Comparison of ENCODE assay signal across 16 cellular contexts in genomic region chr18:22684268-22684667, GRCh38.
"Had no signal": no experiment of that assay in that cellular context is flagged by ENCODE, and none has a peak within 500 bp of the region (broad histone marks: within the 10 kb centered on the region; RNA-seq: fewer than 3 reads in every experiment).

No MANE protein-coding gene starts in this region.

- H3K9ac ChIP-seq: neural progenitor cell had no signal

- H3K4me3 ChIP-seq: breast epithelium, dorsolateral prefrontal cortex, neural progenitor cell, right atrium auricular region, upper lobe of right lung had no signal

- DNase-seq: activated CD4-positive, alpha-beta T cell treated with anti-CD3 and anti-CD28 coated beads, Interleukin-2, amount 10 ng/mL, durations not matched to agents 7 days and 5 days; activated CD4-positive, CD25-positive, alpha-beta regulatory T cell; activated CD8-positive, alpha-beta memory T cell treated with anti-CD3 and anti-CD28 coated beads for 24 hours; activated naive CD4-positive, alpha-beta T cell treated with anti-CD3 and anti-CD28 coated beads, Interleukin-2, amount 50 U/mL, for 16 hours; activated T-cell treated with anti-CD3 and anti-CD28 coated beads for 4 hours; amniotic stem cell; dorsolateral prefrontal cortex; glutamatergic neuron; mesendoderm; upper lobe of right lung had no signal

- H3K9me3 ChIP-seq: right atrium auricular region, upper lobe of right lung had no signal

- H3K9me3 Mint-ChIP-seq: activated CD4-positive, alpha-beta T cell treated with anti-CD3 and anti-CD28 coated beads, Interleukin-2, amount 10 ng/mL, durations not matched to agents 7 days and 5 days; T-helper 1 cell treated with Interleukin-12 subunit alpha and Interleukin-12 subunit beta and Interleukin-4 antibody, amounts not matched to agents 30 μg/mL and 1 μg/mL, for 36 hours had no signal

- H3K27ac Mint-ChIP-seq: activated CD4-positive, alpha-beta T cell treated with anti-CD3 and anti-CD28 coated beads, Interleukin-2, amount 10 ng/mL, durations not matched to agents 7 days and 5 days; neural progenitor cell; stimulated activated memory B cell treated with anti-CD40 and anti-IgM and Interleukin-4, amounts not matched to agents 10 μg/mL and 1 μg/mL and 100 μg/mL, for 72 hours; T-helper 1 cell treated with Interleukin-12 subunit alpha and Interleukin-12 subunit beta and Interleukin-4 antibody, amounts not matched to agents 30 μg/mL and 1 μg/mL, for 36 hours had no signal

- H3K36me3 ChIP-seq: breast epithelium, neural progenitor cell, right atrium auricular region, upper lobe of right lung had no signal

- H3K27me3 ChIP-seq: breast epithelium, neural progenitor cell, right atrium auricular region, upper lobe of right lung had no signal

- H3K36me3 Mint-ChIP-seq: neural progenitor cell; stimulated activated memory B cell treated with anti-CD40 and anti-IgM and Interleukin-4, amounts not matched to agents 10 μg/mL and 1 μg/mL and 100 μg/mL, for 72 hours had no signal

- H2AFZ ChIP-seq: neural progenitor cell had no signal

- H3K4me1 Mint-ChIP-seq: activated CD4-positive, alpha-beta T cell treated with anti-CD3 and anti-CD28 coated beads, Interleukin-2, amount 10 ng/mL, durations not matched to agents 7 days and 5 days; neural progenitor cell; stimulated activated memory B cell treated with anti-CD40 and anti-IgM and Interleukin-4, amounts not matched to agents 10 μg/mL and 1 μg/mL and 100 μg/mL, for 72 hours had no signal

- ATAC-seq: esophagus mucosa; stimulated activated memory B cell treated with anti-CD40 and anti-IgM and Interleukin-4, amounts not matched to agents 10 μg/mL and 1 μg/mL and 100 μg/mL, for 72 hours had no signal

- H3K4me2 ChIP-seq: neural progenitor cell had no signal

- H3K27me3 Mint-ChIP-seq: activated CD4-positive, alpha-beta T cell treated with anti-CD3 and anti-CD28 coated beads, Interleukin-2, amount 10 ng/mL, durations not matched to agents 7 days and 5 days; stimulated activated memory B cell treated with anti-CD40 and anti-IgM and Interleukin-4, amounts not matched to agents 10 μg/mL and 1 μg/mL and 100 μg/mL, for 72 hours had no signal

- H3K4me1 ChIP-seq: breast epithelium, neural progenitor cell had no signal

- H3K27ac ChIP-seq: breast epithelium, dorsolateral prefrontal cortex, neural progenitor cell, right atrium auricular region, upper lobe of right lung had no signal

- H3K4me3 Mint-ChIP-seq: activated CD4-positive, alpha-beta T cell treated with anti-CD3 and anti-CD28 coated beads, Interleukin-2, amount 10 ng/mL, durations not matched to agents 7 days and 5 days; neural progenitor cell; stimulated activated memory B cell treated with anti-CD40 and anti-IgM and Interleukin-4, amounts not matched to agents 10 μg/mL and 1 μg/mL and 100 μg/mL, for 72 hours; T-helper 1 cell treated with Interleukin-12 subunit alpha and Interleukin-12 subunit beta and Interleukin-4 antibody, amounts not matched to agents 30 μg/mL and 1 μg/mL, for 36 hours had no signal
